2 cellular contexts compared by ENCODE assay signal in the genomic region with DNA sequence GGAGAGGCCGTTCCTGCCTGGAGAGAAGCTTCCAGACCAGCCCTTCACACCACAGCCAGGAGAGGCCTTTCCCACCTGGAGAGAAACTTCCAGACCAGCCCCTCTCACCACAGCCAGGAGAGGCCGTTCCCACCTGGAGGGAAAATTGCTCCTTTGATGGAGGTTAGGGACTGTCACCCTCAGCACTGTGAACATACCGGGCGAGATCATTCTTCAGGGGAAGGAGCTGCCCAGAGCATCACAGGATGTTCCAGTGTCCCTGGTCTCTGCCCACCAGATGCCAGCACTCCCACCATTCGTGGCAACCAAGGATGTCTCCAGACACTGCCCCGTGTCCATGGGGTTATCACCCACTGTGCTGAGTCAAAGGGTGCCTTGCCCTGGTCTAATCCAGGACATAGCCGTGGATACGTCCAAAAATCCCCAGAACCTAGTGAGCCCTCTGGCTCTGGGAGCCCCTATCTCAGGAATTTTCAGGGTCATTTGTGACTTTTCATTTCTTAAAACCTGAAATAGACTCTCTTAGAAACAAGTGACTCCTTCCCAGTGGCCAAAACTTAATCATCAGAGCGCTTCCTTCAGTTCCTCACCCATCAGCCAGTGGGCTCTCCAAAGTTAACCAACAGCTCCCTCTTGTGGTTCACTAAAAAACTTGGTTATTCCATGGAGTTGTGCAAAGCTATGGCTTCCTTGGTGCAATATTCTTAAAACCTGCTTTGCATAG.
TF ChIP-seq lines count a peak whose summit lies in the region.

No MANE protein-coding gene starts in this region.

TF ChIP-seq in Ishikawa, 13 proteins besides CTCF, POLR2A, EP300 and RAD21 (continued from another document):
- TF ChIP-seq, protein P1, sequence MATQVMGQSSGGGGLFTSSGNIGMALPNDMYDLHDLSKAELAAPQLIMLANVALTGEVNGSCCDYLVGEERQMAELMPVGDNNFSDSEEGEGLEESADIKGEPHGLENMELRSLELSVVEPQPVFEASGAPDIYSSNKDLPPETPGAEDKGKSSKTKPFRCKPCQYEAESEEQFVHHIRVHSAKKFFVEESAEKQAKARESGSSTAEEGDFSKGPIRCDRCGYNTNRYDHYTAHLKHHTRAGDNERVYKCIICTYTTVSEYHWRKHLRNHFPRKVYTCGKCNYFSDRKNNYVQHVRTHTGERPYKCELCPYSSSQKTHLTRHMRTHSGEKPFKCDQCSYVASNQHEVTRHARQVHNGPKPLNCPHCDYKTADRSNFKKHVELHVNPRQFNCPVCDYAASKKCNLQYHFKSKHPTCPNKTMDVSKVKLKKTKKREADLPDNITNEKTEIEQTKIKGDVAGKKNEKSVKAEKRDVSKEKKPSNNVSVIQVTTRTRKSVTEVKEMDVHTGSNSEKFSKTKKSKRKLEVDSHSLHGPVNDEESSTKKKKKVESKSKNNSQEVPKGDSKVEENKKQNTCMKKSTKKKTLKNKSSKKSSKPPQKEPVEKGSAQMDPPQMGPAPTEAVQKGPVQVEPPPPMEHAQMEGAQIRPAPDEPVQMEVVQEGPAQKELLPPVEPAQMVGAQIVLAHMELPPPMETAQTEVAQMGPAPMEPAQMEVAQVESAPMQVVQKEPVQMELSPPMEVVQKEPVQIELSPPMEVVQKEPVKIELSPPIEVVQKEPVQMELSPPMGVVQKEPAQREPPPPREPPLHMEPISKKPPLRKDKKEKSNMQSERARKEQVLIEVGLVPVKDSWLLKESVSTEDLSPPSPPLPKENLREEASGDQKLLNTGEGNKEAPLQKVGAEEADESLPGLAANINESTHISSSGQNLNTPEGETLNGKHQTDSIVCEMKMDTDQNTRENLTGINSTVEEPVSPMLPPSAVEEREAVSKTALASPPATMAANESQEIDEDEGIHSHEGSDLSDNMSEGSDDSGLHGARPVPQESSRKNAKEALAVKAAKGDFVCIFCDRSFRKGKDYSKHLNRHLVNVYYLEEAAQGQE (IDR thresholded peaks at IDR 0.05; ENCODE audit: low read depth), result no peak
- TF ChIP-seq CEBPB (IDR thresholded peaks at IDR 0.05), result no peak
- TF ChIP-seq NFIC (IDR thresholded peaks at IDR 0.05), result no peak
- no peak for TF ChIP-seq ZBTB7A (IDR thresholded peaks at IDR 0.05; ENCODE audit: low read depth)
- TF ChIP-seq TEAD4 (IDR thresholded peaks at IDR 0.05), result no peak

TF ChIP-seq in liver, 16 proteins besides CTCF, POLR2A, EP300 and RAD21 (continued from another document):
- TF ChIP-seq, protein P1 (IDR thresholded peaks at IDR 0.05), result no peak
- TF ChIP-seq HNF4G (IDR thresholded peaks at IDR 0.05) (no peak), EGR1 (IDR thresholded peaks at IDR 0.05; ENCODE audit: low read depth in 2 of 2) (no peak), FOXA2 (IDR thresholded peaks at IDR 0.05) (no peak), SP1 (IDR thresholded peaks at IDR 0.05) (no peak)
